17 cellular contexts compared by ENCODE assay signal in the genomic region with DNA sequence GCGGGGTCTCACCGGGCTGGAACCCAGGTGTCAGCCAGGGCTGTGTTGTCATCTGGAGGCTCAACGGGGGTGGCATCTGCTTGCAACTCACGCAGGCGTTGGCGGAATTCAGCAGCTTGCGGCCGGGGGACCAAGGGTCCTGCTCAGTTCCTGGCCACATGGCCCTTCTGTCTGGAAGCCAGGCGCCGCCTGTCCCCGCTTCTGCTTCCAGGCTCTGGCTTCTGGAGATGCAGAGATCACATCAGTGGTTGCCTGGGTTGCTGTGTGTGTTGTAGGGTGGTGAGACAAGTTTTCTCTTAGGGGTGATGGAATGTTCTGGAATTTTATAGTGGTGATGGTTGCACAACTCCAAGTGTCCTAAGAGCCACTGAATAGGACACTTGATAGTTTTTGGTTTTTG. TPM values are rescaled to one million over a fixed set of nuclear protein-coding genes. Genes with fewer than 3 reads are reported as not detected.
DNase-seq lines count a peak whose midpoint lies in the region; ATAC-seq and TF ChIP-seq lines count a peak whose summit lies in the region.
"Had no signal": no experiment of that assay in that cellular context is flagged by ENCODE, and none has a peak within 500 bp of the region (broad histone marks: within the 10 kb centered on the region; RNA-seq: fewer than 3 reads in every experiment).

No MANE protein-coding gene starts in this region.

- H3K4me3 ChIP-seq in foreskin fibroblast (ENCODE audit: low read depth in 1 of 2, low read length in 2 of 2): no peak overlapping the region
- H3K4me3 ChIP-seq in suprapubic skin: no peak overlapping the region
- H3K4me3 ChIP-seq: pancreas, stomach had no signal

- H3K9me3 ChIP-seq in suprapubic skin: no peaks in the 10 kb centered on the region
- H3K9me3 ChIP-seq: pancreas, stomach had no signal

- H3K27me3 Mint-ChIP-seq in activated CD4-positive, alpha-beta memory T cell treated with anti-CD3 and anti-CD28 coated beads, Interleukin-2, amount 10 ng/mL, durations not matched to agents 7 days and 5 days: no peaks in the 10 kb centered on the region
- H3K27me3 Mint-ChIP-seq in activated CD4-positive, alpha-beta memory T cell treated with anti-CD3 and anti-CD28 coated beads for 36 hours: no peaks in the 10 kb centered on the region
- H3K27me3 Mint-ChIP-seq in activated B cell treated with CpG ODN at 0.5 μM for 24 hours: no peaks in the 10 kb centered on the region

- no peak for DNase-seq in activated CD4-positive, alpha-beta memory T cell treated with anti-CD3 and anti-CD28 coated beads, Interleukin-2, amount 10 ng/mL, durations not matched to agents 7 days and 5 days
- no peak for DNase-seq in activated CD4-positive, alpha-beta memory T cell treated with anti-CD3 and anti-CD28 coated beads for 36 hours
- no peak for DNase-seq in activated B cell treated with CpG ODN at 0.5 μM for 24 hours
- peak; percentile 37 to 57 for DNase-seq in foreskin fibroblast
- DNase-seq in suprapubic skin (ENCODE audit: low spot score in 2 of 2): no peak
- no peak for DNase-seq in SKM-1 treated with dmso at 0.1 percent for 144 hours (lab: John Stamatoyannopoulos, UW; ENCODE audit: unreplicated experiment)
- no peak for DNase-seq in NCI-H2196 treated with DMSO at 0.1 percent for 48 hours (lab: John Stamatoyannopoulos, UW; ENCODE audit: unreplicated experiment)
- DNase-seq in retina: no peak
- DNase-seq: activated CD4-positive, CD25-positive, alpha-beta regulatory T cell treated with anti-CD3 and anti-CD28 coated beads, Interleukin-2, amount 50 U/mL, for 72 hours; foreskin keratinocyte; NCI-H524; stimulated activated CD4-positive, alpha-beta T cell treated with anti-CD3 and anti-CD28 coated beads, Interleukin-2, amount 100 ng/mL, for 24 hours had no signal

- peaks cover 23% of the 10 kb centered on the region for H3K36me3 ChIP-seq in suprapubic skin

- H3K27me3 ChIP-seq in suprapubic skin: no peaks in the 10 kb centered on the region
- H3K27me3 ChIP-seq: foreskin keratinocyte, pancreas, stomach had no signal

- TF ChIP-seq EP300 in suprapubic skin (IDR thresholded peaks at IDR 0.05): no peak

- CTCF ChIA-PET in activated CD4-positive, alpha-beta memory T cell treated with anti-CD3 and anti-CD28 coated beads, Interleukin-2, amount 10 ng/mL, durations not matched to agents 7 days and 5 days (lab: Charles Lee): interaction anchor here (1.2 kb wide), 1 partner anchor 20 kb away, joined by 3 read pairs; no protein-coding TSS in a partner anchor
- CTCF ChIA-PET in activated CD4-positive, alpha-beta memory T cell treated with anti-CD3 and anti-CD28 coated beads for 36 hours (lab: Charles Lee): no interaction called here
- CTCF ChIA-PET in activated B cell treated with CpG ODN at 0.5 μM for 24 hours (lab: Charles Lee): no interaction called here

- no peaks in the 10 kb centered on the region for H3K9me3 Mint-ChIP-seq in activated CD4-positive, alpha-beta memory T cell treated with anti-CD3 and anti-CD28 coated beads, Interleukin-2, amount 10 ng/mL, durations not matched to agents 7 days and 5 days
- H3K9me3 Mint-ChIP-seq in activated CD4-positive, alpha-beta memory T cell treated with anti-CD3 and anti-CD28 coated beads for 36 hours: no peaks in the 10 kb centered on the region
- H3K9me3 Mint-ChIP-seq in activated B cell treated with CpG ODN at 0.5 μM for 24 hours: no peaks in the 10 kb centered on the region
- H3K9me3 Mint-ChIP-seq: activated T-helper 2 cell treated with anti-CD3 and anti-CD28 coated beads, Interferon-gamma antibody, Interleukin-2, Interleukin-4, amounts not matched to agents 10 μg/mL and 5 μg/mL and 100 μg/mL, durations not matched to agents 14 hours and 24 hours and 36 hours had no signal

- H3K4me3 Mint-ChIP-seq in activated CD4-positive, alpha-beta memory T cell treated with anti-CD3 and anti-CD28 coated beads, Interleukin-2, amount 10 ng/mL, durations not matched to agents 7 days and 5 days: no peak overlapping the region
- H3K4me3 Mint-ChIP-seq in activated CD4-positive, alpha-beta memory T cell treated with anti-CD3 and anti-CD28 coated beads for 36 hours: no peak overlapping the region
- no peak overlapping the region for H3K4me3 Mint-ChIP-seq in activated B cell treated with CpG ODN at 0.5 μM for 24 hours

- WGBS in suprapubic skin: 43% methylated on average over 8 of the region's 11 CpGs

- peaks cover 17% of the 10 kb centered on the region for H3K36me3 Mint-ChIP-seq in activated CD4-positive, alpha-beta memory T cell treated with anti-CD3 and anti-CD28 coated beads, Interleukin-2, amount 10 ng/mL, durations not matched to agents 7 days and 5 days (ENCODE audit: low read depth)
- peaks cover 2% of the 10 kb centered on the region for H3K36me3 Mint-ChIP-seq in activated CD4-positive, alpha-beta memory T cell treated with anti-CD3 and anti-CD28 coated beads for 36 hours
- peaks cover 16% of the 10 kb centered on the region for H3K36me3 Mint-ChIP-seq in activated B cell treated with CpG ODN at 0.5 μM for 24 hours (ENCODE audit: low read depth)

- intact Hi-C loops in activated CD4-positive, alpha-beta memory T cell treated with anti-CD3 and anti-CD28 coated beads for 36 hours (cut with micrococcal nuclease): no loop called here
- intact Hi-C loops in activated B cell treated with CpG ODN at 0.5 μM for 24 hours (cut with micrococcal nuclease): no loop called here

- no peak for TF ChIP-seq CTCF in activated B cell treated with CpG ODN at 0.5 μM for 24 hours (IDR thresholded peaks at IDR 0.05)
- TF ChIP-seq CTCF in foreskin fibroblast (IDR thresholded peaks at IDR 0.05; ENCODE audit: low read depth, low read length): no peak
- TF ChIP-seq CTCF in suprapubic skin (IDR thresholded peaks at IDR 0.05): no peak

- no peak for TF ChIP-seq POLR2A in suprapubic skin (IDR thresholded peaks at IDR 0.05)

- no peak for ATAC-seq in activated B cell treated with CpG ODN at 0.5 μM for 24 hours (ENCODE audit: low read depth)
- ATAC-seq: foreskin keratinocyte, left lobe of liver, pancreas had no signal

- POLR2A ChIA-PET in activated CD4-positive, alpha-beta memory T cell treated with anti-CD3 and anti-CD28 coated beads, Interleukin-2, amount 10 ng/mL, durations not matched to agents 7 days and 5 days (lab: Charles Lee): interaction anchor here (1.1 to 1.7 kb wide), 2 partner anchors 12 to 17 kb away, joined by 3 to 4 read pairs; no protein-coding TSS in a partner anchor
- POLR2A ChIA-PET in activated CD4-positive, alpha-beta memory T cell treated with anti-CD3 and anti-CD28 coated beads for 36 hours (lab: Charles Lee): no interaction called here
- POLR2A ChIA-PET in activated B cell treated with CpG ODN at 0.5 μM for 24 hours (lab: Charles Lee): interaction anchor here (0.7 to 1.0 kb wide), 2 partner anchors 11 to 13 kb away, joined by 6 read pairs; no protein-coding TSS in a partner anchor

- peaks cover 32% of the 10 kb centered on the region for H3K4me1 Mint-ChIP-seq in activated CD4-positive, alpha-beta memory T cell treated with anti-CD3 and anti-CD28 coated beads, Interleukin-2, amount 10 ng/mL, durations not matched to agents 7 days and 5 days
- peaks cover 16% of the 10 kb centered on the region for H3K4me1 Mint-ChIP-seq in activated CD4-positive, alpha-beta memory T cell treated with anti-CD3 and anti-CD28 coated beads for 36 hours (ENCODE audit: low read depth)
- peaks cover 36% of the 10 kb centered on the region for H3K4me1 Mint-ChIP-seq in activated B cell treated with CpG ODN at 0.5 μM for 24 hours

- H3K4me1 ChIP-seq in suprapubic skin: peaks cover 76% of the 10 kb centered on the region

- peak overlapping the region; percentile 36 for H3K27ac Mint-ChIP-seq in activated CD4-positive, alpha-beta memory T cell treated with anti-CD3 and anti-CD28 coated beads, Interleukin-2, amount 10 ng/mL, durations not matched to agents 7 days and 5 days
- H3K27ac Mint-ChIP-seq in activated CD4-positive, alpha-beta memory T cell treated with anti-CD3 and anti-CD28 coated beads for 36 hours: no peak overlapping the region
- peak overlapping the region; percentile 42 for H3K27ac Mint-ChIP-seq in activated B cell treated with CpG ODN at 0.5 μM for 24 hours
- H3K27ac Mint-ChIP-seq: activated T-helper 2 cell treated with anti-CD3 and anti-CD28 coated beads, Interferon-gamma antibody, Interleukin-2, Interleukin-4, amounts not matched to agents 10 μg/mL and 5 μg/mL and 100 μg/mL, durations not matched to agents 14 hours and 24 hours and 36 hours had no signal

- peak overlapping the region; percentile 68 for H3K27ac ChIP-seq in suprapubic skin
- H3K27ac ChIP-seq: foreskin keratinocyte, HL-60 had no signal

RNA-seq across cellular contexts. Expression of a gene that starts 5.0 kb away (rescaled TPM):
- 10 to 100 TPM; 13.3 to 15.5 TPM for total RNA-seq in activated CD4-positive, alpha-beta memory T cell treated with anti-CD3 and anti-CD28 coated beads, Interleukin-2, amount 10 ng/mL, durations not matched to agents 7 days and 5 days
- total RNA-seq in activated CD4-positive, alpha-beta memory T cell treated with anti-CD3 and anti-CD28 coated beads for 36 hours: 1 to 10 TPM; 5.7 to 5.8 TPM
- total RNA-seq in activated B cell treated with CpG ODN at 0.5 μM for 24 hours: 8.5 and 14.1 TPM in 2 replicates
- 10 to 100 TPM; 13.4 to 26.7 (median 22.3) TPM for total RNA-seq in suprapubic skin

RNA-seq across cellular contexts. Expression of a gene that starts 5.0 kb away (rescaled TPM):
- total RNA-seq in activated CD4-positive, alpha-beta memory T cell treated with anti-CD3 and anti-CD28 coated beads, Interleukin-2, amount 10 ng/mL, durations not matched to agents 7 days and 5 days: 10 to 100 TPM; 36.5 to 39.7 TPM
- 10 to 100 TPM; 24.2 to 28.4 TPM for total RNA-seq in activated CD4-positive, alpha-beta memory T cell treated with anti-CD3 and anti-CD28 coated beads for 36 hours
- total RNA-seq in activated B cell treated with CpG ODN at 0.5 μM for 24 hours (47.6 and 59.7 TPM in 2 replicates), suprapubic skin (100 to 1,000 TPM in 2 of 4 donors, 10 to 100 TPM in 2; 68.1 to 119 (median 103) TPM)

RNA-seq across cellular contexts. Expression of a gene that starts 24.9 kb away (rescaled TPM):
- total RNA-seq in activated CD4-positive, alpha-beta memory T cell treated with anti-CD3 and anti-CD28 coated beads, Interleukin-2, amount 10 ng/mL, durations not matched to agents 7 days and 5 days: 100 to 1,000 TPM; 255 to 259 TPM
- total RNA-seq in activated CD4-positive, alpha-beta memory T cell treated with anti-CD3 and anti-CD28 coated beads for 36 hours: 100 to 1,000 TPM; 108 to 110 TPM
- 57.4 and 64.3 TPM in 2 replicates for total RNA-seq in activated B cell treated with CpG ODN at 0.5 μM for 24 hours
- total RNA-seq in suprapubic skin: 100 to 1,000 TPM in 3 of 4 donors, 10 to 100 TPM in 1; 82.3 to 120 (median 110) TPM

RNA-seq across cellular contexts. Expression of a gene that starts 30.8 kb away (rescaled TPM):
- 100 to 1,000 TPM; 130 to 132 TPM for total RNA-seq in activated CD4-positive, alpha-beta memory T cell treated with anti-CD3 and anti-CD28 coated beads, Interleukin-2, amount 10 ng/mL, durations not matched to agents 7 days and 5 days
- total RNA-seq in activated CD4-positive, alpha-beta memory T cell treated with anti-CD3 and anti-CD28 coated beads for 36 hours: 10 to 100 TPM; 63.7 to 66.2 TPM
- 83.1 and 89.1 TPM in 2 replicates for total RNA-seq in activated B cell treated with CpG ODN at 0.5 μM for 24 hours
- total RNA-seq in suprapubic skin: 10 to 100 TPM; 46.1 to 89.0 (median 59.3) TPM

RNA-seq across cellular contexts. Expression of a gene that starts 46.8 kb away (rescaled TPM):
- 10 to 100 TPM; 24.6 to 25.7 TPM for total RNA-seq in activated CD4-positive, alpha-beta memory T cell treated with anti-CD3 and anti-CD28 coated beads, Interleukin-2, amount 10 ng/mL, durations not matched to agents 7 days and 5 days
- total RNA-seq in activated CD4-positive, alpha-beta memory T cell treated with anti-CD3 and anti-CD28 coated beads for 36 hours: 10 to 100 TPM; 23.3 to 24.2 TPM
- 21.5 and 25.2 TPM in 2 replicates for total RNA-seq in activated B cell treated with CpG ODN at 0.5 μM for 24 hours
- total RNA-seq in suprapubic skin: 10 to 100 TPM; 12.1 to 30.8 (median 20.9) TPM

Comparison
In these comparisons a context has a peak if more than half of its experiments do, and no peak if none do; other contexts are left out.
1. DNase-seq: peak in foreskin fibroblast (2 of 2); none in activated CD4-positive, alpha-beta memory T cell treated with anti-CD3 and anti-CD28 coated beads, Interleukin-2, amount 10 ng/mL, durations not matched to agents 7 days and 5 days (single experiment), activated CD4-positive, alpha-beta memory T cell treated with anti-CD3 and anti-CD28 coated beads for 36 hours (single experiment), activated B cell treated with CpG ODN at 0.5 μM for 24 hours (single experiment), suprapubic skin (0 of 2), SKM-1 treated with dmso at 0.1 percent for 144 hours (single experiment), NCI-H2196 treated with DMSO at 0.1 percent for 48 hours (single experiment) and retina (single experiment).